Comparison of ENCODE assay signal across 12 cellular contexts in the genomic region with DNA sequence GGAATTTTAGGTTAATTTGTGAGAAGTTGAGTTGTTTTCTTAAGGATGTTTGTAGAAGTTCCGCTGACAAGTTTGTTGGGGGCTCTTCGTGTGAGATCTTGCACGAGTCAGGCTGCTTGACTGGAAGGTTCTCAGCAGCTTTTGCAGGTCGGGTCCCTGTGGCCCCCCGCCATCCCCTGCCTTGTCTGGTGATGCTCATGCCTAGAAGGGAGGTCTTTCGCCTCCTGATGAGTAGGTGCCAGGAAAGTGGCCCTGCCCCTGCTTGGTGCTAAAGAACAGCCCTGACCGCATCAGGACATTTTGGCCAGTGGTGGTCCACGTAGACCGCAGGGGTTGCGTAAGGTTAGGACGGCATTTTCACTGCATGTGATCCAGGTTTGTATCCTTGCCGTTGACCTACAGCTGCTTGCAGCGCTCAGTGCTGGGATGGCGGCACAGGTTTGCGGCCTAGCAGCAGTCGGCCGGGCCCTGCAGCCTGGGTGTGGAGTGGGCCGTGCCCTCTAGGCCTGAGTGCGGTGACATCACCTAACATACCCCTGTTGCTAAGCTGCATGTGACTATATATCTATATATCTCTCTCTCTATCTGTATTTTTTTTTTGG.
DNase-seq lines count a peak whose midpoint lies in the region; ATAC-seq, FAIRE-seq and TF ChIP-seq lines count a peak whose summit lies in the region.
"Had no signal": no experiment of that assay in that cellular context is flagged by ENCODE, and none has a peak within 500 bp of the region (broad histone marks: within the 10 kb centered on the region; RNA-seq: fewer than 3 reads in every experiment).

No MANE protein-coding gene starts in this region.

- no peak for TF ChIP-seq CTCF in H9 (conservative IDR thresholded peaks at IDR 0.05)
- TF ChIP-seq CTCF in astrocyte (IDR thresholded peaks at IDR 0.05; ENCODE audit: insufficient read depth, low read depth, low read length): no peak
- TF ChIP-seq CTCF in lower lobe of right lung (IDR thresholded peaks at IDR 0.05): no peak

- no peak overlapping the region for H3T11ph ChIP-seq in H9 (ENCODE audit: low read length)

- H3K9me3 ChIP-seq in H9 (ENCODE audit: control insufficient read depth, low read depth, low read length): no peaks in the 10 kb centered on the region
- no peaks in the 10 kb centered on the region for H3K9me3 ChIP-seq in astrocyte (ENCODE audit: insufficient read depth, low read depth, low read length)
- no peaks in the 10 kb centered on the region for H3K9me3 ChIP-seq in lower lobe of right lung

- H3K27ac ChIP-seq in H9 (ENCODE audit: insufficient read length, low read depth, low read length): no peak overlapping the region
- peak overlapping the region; percentile 35 for H3K27ac ChIP-seq in astrocyte (ENCODE audit: low read depth, low read length)
- peak overlapping the region; percentile 76 for H3K27ac ChIP-seq in lower lobe of right lung

- H3K56ac ChIP-seq in H9 (ENCODE audit: insufficient read length, low read depth, low read length): no peak overlapping the region

- peaks cover 7 to 8% of the 10 kb centered on the region in 2 experiments; a peak in 3 of 4 replicates for H3K4me1 Mint-ChIP-seq in H9
- H3K4me1 Mint-ChIP-seq in astrocyte (ENCODE audit: low read depth, unreplicated experiment): peaks cover 35% of the 10 kb centered on the region
- peaks cover 12 to 39% of the 10 kb centered on the region in 2 donors for H3K4me1 Mint-ChIP-seq in stimulated activated naive B cell treated with anti-CD40 and anti-IgM and Interleukin-4, amounts not matched to agents 10 μg/mL and 1 μg/mL and 100 μg/mL, for 72 hours
- peaks cover 16% of the 10 kb centered on the region for H3K4me1 Mint-ChIP-seq in activated T-helper 1 cell treated with anti-CD3 and anti-CD28 coated beads, Interleukin-12 subunit alpha, Interleukin-12 subunit beta, Interleukin-2, Interleukin-4 antibody, amounts not matched to agents 30 ng/mL and 10 ng/mL and 1 ng/mL, durations not matched to agents 14 hours and 24 hours and 36 hours (ENCODE audit: low read depth)

- no peak overlapping the region for H2BK12ac ChIP-seq in H9 (ENCODE audit: insufficient read length, low read depth, low read length)

- H3K4ac ChIP-seq in H9 (ENCODE audit: low read depth, low read length): no peak overlapping the region

- peaks cover 6% of the 10 kb centered on the region for H3K79me1 ChIP-seq in H9 (ENCODE audit: insufficient read depth, low read depth, low read length, poor library complexity, severe bottlenecking)

- H3K36me3 ChIP-seq in astrocyte (ENCODE audit: insufficient read depth, low read length): peaks cover 8% of the 10 kb centered on the region
- peaks cover 59% of the 10 kb centered on the region for H3K36me3 ChIP-seq in lower lobe of right lung

- FAIRE-seq in astrocyte (lab: Jason Lieb, UNC): no peak
- FAIRE-seq: GM12878 had no signal

- H3K14ac ChIP-seq in H9 (ENCODE audit: insufficient read depth, low read length): no peak overlapping the region

- no peak overlapping the region for H3K4me3 ChIP-seq in astrocyte (ENCODE audit: insufficient read depth, low read depth, low read length)
- H3K4me3 ChIP-seq in lower lobe of right lung: no peak overlapping the region
- H3K4me3 ChIP-seq: GM12878 had no signal

- H4K20me1 ChIP-seq in H9 (ENCODE audit: control insufficient read depth, insufficient read depth, insufficient read length) (no peaks in the 10 kb centered on the region), astrocyte (ENCODE audit: insufficient read depth, low read length) (peaks cover 81% of the 10 kb centered on the region)

- H3K27me3 Mint-ChIP-seq in H9 (ENCODE audit: low read depth) (no peaks in the 10 kb centered on the region), astrocyte (ENCODE audit: low read depth, unreplicated experiment) (no peaks in the 10 kb centered on the region)
- no peaks in the 10 kb centered on the region for H3K27me3 Mint-ChIP-seq in stimulated activated naive B cell treated with anti-CD40 and anti-IgM and Interleukin-4, amounts not matched to agents 10 μg/mL and 1 μg/mL and 100 μg/mL, for 72 hours
- H3K27me3 Mint-ChIP-seq in activated T-helper 1 cell treated with anti-CD3 and anti-CD28 coated beads, Interleukin-12 subunit alpha, Interleukin-12 subunit beta, Interleukin-2, Interleukin-4 antibody, amounts not matched to agents 30 ng/mL and 10 ng/mL and 1 ng/mL, durations not matched to agents 14 hours and 24 hours and 36 hours (ENCODE audit: insufficient read depth): no peaks in the 10 kb centered on the region
- H3K27me3 Mint-ChIP-seq: activated CD4-positive, alpha-beta memory T cell treated with anti-CD3 and anti-CD28 coated beads, Interleukin-2, amount 10 ng/mL, durations not matched to agents 7 days and 5 days had no signal

- H3K23me2 ChIP-seq in H9 (ENCODE audit: insufficient read length, low read depth, low read length, poor library complexity, severe bottlenecking): no peaks in the 10 kb centered on the region

- no peak overlapping the region for H2BK20ac ChIP-seq in H9 (ENCODE audit: low read depth, low read length, poor library complexity, severe bottlenecking)

- H3K27ac Mint-ChIP-seq in H9 (peak overlapping the region in 2 of 3 experiments; percentile 68 to 84; a peak in 2 of 7 replicates), astrocyte (ENCODE audit: unreplicated experiment) (peak overlapping the region; percentile 94)
- H3K27ac Mint-ChIP-seq in stimulated activated naive B cell treated with anti-CD40 and anti-IgM and Interleukin-4, amounts not matched to agents 10 μg/mL and 1 μg/mL and 100 μg/mL, for 72 hours: peak overlapping the region; percentile 79
- no peak overlapping the region for H3K27ac Mint-ChIP-seq in activated T-helper 1 cell treated with anti-CD3 and anti-CD28 coated beads, Interleukin-12 subunit alpha, Interleukin-12 subunit beta, Interleukin-2, Interleukin-4 antibody, amounts not matched to agents 30 ng/mL and 10 ng/mL and 1 ng/mL, durations not matched to agents 14 hours and 24 hours and 36 hours
- H3K27ac Mint-ChIP-seq: T-helper 2 cell treated with Interferon-gamma antibody and Interleukin-4, amounts not matched to agents 5 μg/mL and 100 μg/mL, for 36 hours had no signal

- H2AK5ac ChIP-seq in H9 (ENCODE audit: insufficient read length, low read length): no peak overlapping the region

- H3K27me3 ChIP-seq in H9 (ENCODE audit: insufficient read depth, low read length) (no peaks in the 10 kb centered on the region), astrocyte (ENCODE audit: insufficient read depth, low read length) (no peaks in the 10 kb centered on the region), lower lobe of right lung (ENCODE audit: low read depth) (no peaks in the 10 kb centered on the region)

- H3K4me3 Mint-ChIP-seq in H9 (no peak overlapping the region), astrocyte (ENCODE audit: unreplicated experiment) (no peak overlapping the region)
- no peak overlapping the region for H3K4me3 Mint-ChIP-seq in stimulated activated naive B cell treated with anti-CD40 and anti-IgM and Interleukin-4, amounts not matched to agents 10 μg/mL and 1 μg/mL and 100 μg/mL, for 72 hours
- H3K4me3 Mint-ChIP-seq in activated T-helper 1 cell treated with anti-CD3 and anti-CD28 coated beads, Interleukin-12 subunit alpha, Interleukin-12 subunit beta, Interleukin-2, Interleukin-4 antibody, amounts not matched to agents 30 ng/mL and 10 ng/mL and 1 ng/mL, durations not matched to agents 14 hours and 24 hours and 36 hours: no peak overlapping the region
- H3K4me3 Mint-ChIP-seq: activated CD4-positive, alpha-beta memory T cell treated with anti-CD3 and anti-CD28 coated beads, Interleukin-2, amount 10 ng/mL, durations not matched to agents 7 days and 5 days; T-helper 2 cell treated with Interferon-gamma antibody and Interleukin-4, amounts not matched to agents 5 μg/mL and 100 μg/mL, for 36 hours had no signal

- H3K9ac ChIP-seq in H9 (ENCODE audit: extremely low read depth, insufficient read length, low read length) (no peak overlapping the region), astrocyte (ENCODE audit: low read length) (no peak overlapping the region)

- H2BK15ac ChIP-seq in H9 (ENCODE audit: low read depth, low read length): no peak overlapping the region

- H3K18ac ChIP-seq in H9 (ENCODE audit: insufficient read length, low read depth, low read length): no peak overlapping the region

- H3K4me1 ChIP-seq in H9 (ENCODE audit: insufficient read depth, low read length) (no peaks in the 10 kb centered on the region), astrocyte (ENCODE audit: insufficient read depth, low read length) (peaks cover 23% of the 10 kb centered on the region), lower lobe of right lung (peaks cover 20% of the 10 kb centered on the region)

- H4K8ac ChIP-seq in H9 (replicated peaks; ENCODE audit: insufficient read length, low read depth, low read length): no peak overlapping the region

- no peak overlapping the region for H3K23ac ChIP-seq in H9 (ENCODE audit: insufficient read length, low read depth, low read length)

- no peak overlapping the region for H2AFZ ChIP-seq in H9 (ENCODE audit: low read length)
- H2AFZ ChIP-seq in astrocyte (ENCODE audit: low read depth, low read length): no peak overlapping the region

- 100% methylated on average over 1 of the region's 19 CpGs for WGBS in H9 (ENCODE audit: extremely low coverage, insufficient read length, low lambda C conversion rate)

- no peak overlapping the region for H3K4me2 ChIP-seq in H9 (ENCODE audit: insufficient read depth, insufficient read length, low read length)
- no peak overlapping the region for H3K4me2 ChIP-seq in astrocyte (ENCODE audit: low read length)

- H2BK120ac ChIP-seq in H9 (ENCODE audit: low read depth, low read length, poor library complexity, severe bottlenecking): no peak overlapping the region

- H3K9me3 Mint-ChIP-seq in H9: no peaks in the 10 kb centered on the region
- H3K9me3 Mint-ChIP-seq in astrocyte (ENCODE audit: unreplicated experiment): peaks cover 2% of the 10 kb centered on the region
- no peaks in the 10 kb centered on the region for H3K9me3 Mint-ChIP-seq in stimulated activated naive B cell treated with anti-CD40 and anti-IgM and Interleukin-4, amounts not matched to agents 10 μg/mL and 1 μg/mL and 100 μg/mL, for 72 hours
- H3K9me3 Mint-ChIP-seq in activated T-helper 1 cell treated with anti-CD3 and anti-CD28 coated beads, Interleukin-12 subunit alpha, Interleukin-12 subunit beta, Interleukin-2, Interleukin-4 antibody, amounts not matched to agents 30 ng/mL and 10 ng/mL and 1 ng/mL, durations not matched to agents 14 hours and 24 hours and 36 hours: no peaks in the 10 kb centered on the region
- H3K9me3 Mint-ChIP-seq: activated CD4-positive, alpha-beta memory T cell treated with anti-CD3 and anti-CD28 coated beads, Interleukin-2, amount 10 ng/mL, durations not matched to agents 7 days and 5 days; T-helper 2 cell treated with Interferon-gamma antibody and Interleukin-4, amounts not matched to agents 5 μg/mL and 100 μg/mL, for 36 hours had no signal

- H3K79me2 ChIP-seq in H9 (ENCODE audit: insufficient read depth, low read length): peaks cover 7% of the 10 kb centered on the region; the same call in 1 of the 2 replicates
- H3K79me2 ChIP-seq in astrocyte (ENCODE audit: insufficient read depth, low read length): peaks cover 75% of the 10 kb centered on the region

- no peak overlapping the region for H4K91ac ChIP-seq in H9 (ENCODE audit: insufficient read length, low read depth, low read length)

- DNase-seq in H9 (no peak), astrocyte (ENCODE audit: low read depth) (no peak), lower lobe of right lung (no peak), DMS 273 treated with DMSO at 0.1 percent for 48 hours (lab: John Stamatoyannopoulos, UW) (no peak), globus pallidus (ENCODE audit: low spot score) (no peak)
- DNase-seq in stimulated activated naive B cell treated with anti-CD40 and anti-IgM and Interleukin-4, amounts not matched to agents 10 μg/mL and 1 μg/mL and 100 μg/mL, for 72 hours: no peak
- no peak for DNase-seq in activated T-helper 1 cell treated with anti-CD3 and anti-CD28 coated beads, Interleukin-12 subunit alpha, Interleukin-12 subunit beta, Interleukin-2, Interleukin-4 antibody, amounts not matched to agents 30 ng/mL and 10 ng/mL and 1 ng/mL, durations not matched to agents 14 hours and 24 hours and 36 hours (ENCODE audit: low spot score)
- DNase-seq: activated CD4-positive, alpha-beta memory T cell treated with anti-CD3 and anti-CD28 coated beads, Interleukin-2, amount 10 ng/mL, durations not matched to agents 7 days and 5 days; activated gamma-delta T cell; NCI-H524 treated with DMSO at 0.1 percent for 48 hours had no signal

- intact Hi-C loops in lower lobe of right lung (cut with DNase I): no loop called here
- intact Hi-C loops in activated T-helper 1 cell treated with anti-CD3 and anti-CD28 coated beads, Interleukin-12 subunit alpha, Interleukin-12 subunit beta, Interleukin-2, Interleukin-4 antibody, amounts not matched to agents 30 ng/mL and 10 ng/mL and 1 ng/mL, durations not matched to agents 14 hours and 24 hours and 36 hours (cut with micrococcal nuclease): no loop called here

- peaks cover 28 to 61% (median 40%) of the 10 kb centered on the region in 3 experiments for H3K36me3 Mint-ChIP-seq in H9 (ENCODE audit: insufficient read depth in 1 of 3, low read depth in 3 of 3)
- peaks cover 18% of the 10 kb centered on the region for H3K36me3 Mint-ChIP-seq in astrocyte (ENCODE audit: low read depth, unreplicated experiment)
- H3K36me3 Mint-ChIP-seq in stimulated activated naive B cell treated with anti-CD40 and anti-IgM and Interleukin-4, amounts not matched to agents 10 μg/mL and 1 μg/mL and 100 μg/mL, for 72 hours: peaks cover 48 to 62% of the 10 kb centered on the region in 2 donors
- peaks cover 10% of the 10 kb centered on the region for H3K36me3 Mint-ChIP-seq in activated T-helper 1 cell treated with anti-CD3 and anti-CD28 coated beads, Interleukin-12 subunit alpha, Interleukin-12 subunit beta, Interleukin-2, Interleukin-4 antibody, amounts not matched to agents 30 ng/mL and 10 ng/mL and 1 ng/mL, durations not matched to agents 14 hours and 24 hours and 36 hours (ENCODE audit: low read depth)

- H2BK5ac ChIP-seq in H9 (ENCODE audit: insufficient read length, low read length): no peak overlapping the region

- no peak for ATAC-seq in lower lobe of right lung
- ATAC-seq in stimulated activated naive B cell treated with anti-CD40 and anti-IgM and Interleukin-4, amounts not matched to agents 10 μg/mL and 1 μg/mL and 100 μg/mL, for 72 hours (replicated peaks): no peak
- ATAC-seq: GM12878 had no signal

- no peak overlapping the region for H4K5ac ChIP-seq in H9 (ENCODE audit: insufficient read length, low read depth, low read length)
